21 cellular contexts compared by ENCODE assay signal in genomic region chr11:82176365-82176764, GRCh38.
"Had no signal": no experiment of that assay in that cellular context is flagged by ENCODE, and none has a peak within 500 bp of the region (broad histone marks: within the 10 kb centered on the region; RNA-seq: fewer than 3 reads in every experiment).

No MANE protein-coding gene starts in this region.

- H3K27ac Mint-ChIP-seq: memory B cell; naive thymus-derived CD4-positive, alpha-beta T cell; nephron progenitor cell had no signal

- H3K4me3 ChIP-seq: gastrocnemius medialis, heart right ventricle, left lung, lower lobe of right lung, psoas muscle, stomach, thoracic aorta, transverse colon had no signal

- H3K4me1 Mint-ChIP-seq: memory B cell; naive thymus-derived CD4-positive, alpha-beta T cell had no signal

- DNase-seq: effector memory CD4-positive, alpha-beta T cell; gastrocnemius medialis; heart right ventricle; hypothalamus; kidney glomerular epithelial cell; left lung; lower lobe of right lung; midbrain; naive thymus-derived CD4-positive, alpha-beta T cell; nephron progenitor cell; psoas muscle; retina; stimulated activated CD4-positive, alpha-beta T cell treated with anti-CD3 and anti-CD28 coated beads, Interleukin-2, amount 100 ng/mL, for 24 hours; stimulated activated naive CD4-positive, alpha-beta T cell; stomach; substantia nigra; transverse colon had no signal

- H3K36me3 ChIP-seq: gastrocnemius medialis, heart right ventricle, left lung, lower lobe of right lung, stomach, thoracic aorta, transverse colon had no signal

- H3K27me3 ChIP-seq: gastrocnemius medialis, heart right ventricle, left lung, stomach, transverse colon had no signal

- FAIRE-seq: endometrium, islet of Langerhans had no signal

- H3K27me3 Mint-ChIP-seq: memory B cell had no signal

- H3K36me3 Mint-ChIP-seq: memory B cell; naive thymus-derived CD4-positive, alpha-beta T cell had no signal

- H3K27ac ChIP-seq: gastrocnemius medialis, heart right ventricle, left lung, lower lobe of right lung, psoas muscle, stomach, thoracic aorta, transverse colon had no signal

- H3K4me1 ChIP-seq: gastrocnemius medialis, heart right ventricle, left lung, lower lobe of right lung, psoas muscle, stomach, transverse colon had no signal

- H3K4me3 Mint-ChIP-seq: memory B cell; naive thymus-derived CD4-positive, alpha-beta T cell; nephron progenitor cell had no signal

- H3K9me3 ChIP-seq: gastrocnemius medialis, left lung, lower lobe of right lung, psoas muscle, thoracic aorta, transverse colon had no signal

- H3K9me3 Mint-ChIP-seq: memory B cell had no signal
